9 cellular contexts compared by ENCODE assay signal in genomic region chr4:8607603-8608481, GRCh38. TPM values are rescaled to one million over a fixed set of nuclear protein-coding genes. Genes with fewer than 3 reads are reported as not detected.
DNase-seq lines count a peak whose midpoint lies in the region; ATAC-seq, FAIRE-seq and TF ChIP-seq lines count a peak whose summit lies in the region.
"Had no signal": no experiment of that assay in that cellular context is flagged by ENCODE, and none has a peak within 500 bp of the region (broad histone marks: within the 10 kb centered on the region; RNA-seq: fewer than 3 reads in every experiment).

No MANE protein-coding gene starts in this region.

- H3K4me3 Mint-ChIP-seq in chondrocyte (ENCODE audit: unreplicated experiment) (no peak overlapping the region), natural killer cell (no peak overlapping the region)
- H3K4me3 Mint-ChIP-seq: dendritic cell treated with granulocyte-macrophage colony-stimulating factor and Interleukin-4, amounts not matched to agents 40 ng/mL and 50 ng/mL, for 4 days had no signal

- H3K27ac Mint-ChIP-seq in chondrocyte (ENCODE audit: unreplicated experiment) (no peak overlapping the region), natural killer cell (no peak overlapping the region)
- H3K27ac Mint-ChIP-seq: dendritic cell treated with granulocyte-macrophage colony-stimulating factor and Interleukin-4, amounts not matched to agents 40 ng/mL and 50 ng/mL, for 4 days had no signal

- FAIRE-seq in GM18507 (lab: Jason Lieb, UNC) = no peak

- DNase-seq in AG08396 (ENCODE audit: low spot score) (peak; percentile 83), GM18507 (ENCODE audit: extremely low spot score, insufficient read length, low read depth) (peak; percentile 44), UCSD-AML1 (lab: John Stamatoyannopoulos, UW; ENCODE audit: unreplicated experiment) (peak; percentile 56), chondrocyte (ENCODE audit: low spot score) (peak; percentile 65), natural killer cell (peak; percentile 33), mucosa of gallbladder (ENCODE audit: low spot score) (no peak), SHP77 (lab: John Stamatoyannopoulos, UW) (no peak)

- H3K27me3 Mint-ChIP-seq in chondrocyte (ENCODE audit: low read depth) = peaks cover 14% of the 10 kb centered on the region
- no peaks in the 10 kb centered on the region for H3K27me3 Mint-ChIP-seq in natural killer cell (ENCODE audit: low read depth in 2 of 2)

- TF ChIP-seq CTCF in chondrocyte (IDR thresholded peaks at IDR 0.05) (peak; percentile 99), natural killer cell (IDR thresholded peaks at IDR 0.05) (peak; percentile 86)

- H3K9me3 Mint-ChIP-seq in chondrocyte (ENCODE audit: low read depth) = no peaks in the 10 kb centered on the region
- no peaks in the 10 kb centered on the region for H3K9me3 Mint-ChIP-seq in natural killer cell
- H3K9me3 Mint-ChIP-seq: dendritic cell treated with granulocyte-macrophage colony-stimulating factor and Interleukin-4, amounts not matched to agents 40 ng/mL and 50 ng/mL, for 4 days had no signal

- intact Hi-C loops in natural killer cell (cut with micrococcal nuclease) = no loop called here

- ATAC-seq in natural killer cell = peak in 1 of 3 donors; percentile 72
- ATAC-seq in GM18858 (IDR thresholded peaks at IDR 0.05; ENCODE audit: unreplicated experiment) = no peak

- no peaks in the 10 kb centered on the region for H3K4me1 Mint-ChIP-seq in chondrocyte (ENCODE audit: low read depth)
- H3K4me1 Mint-ChIP-seq in natural killer cell = no peaks in the 10 kb centered on the region

- H3K36me3 Mint-ChIP-seq in chondrocyte (ENCODE audit: low read depth) = peaks cover 3% of the 10 kb centered on the region
- no peaks in the 10 kb centered on the region for H3K36me3 Mint-ChIP-seq in natural killer cell

RNA-seq across cellular contexts. Expression of gene CPZ, which starts 15.3 kb away (rescaled TPM):
- total RNA-seq in chondrocyte (8.9 to 22.2 TPM (median 9.5 TPM) in 3 replicates), natural killer cell (not detected), mucosa of gallbladder (6.3 TPM)

RNA-seq across cellular contexts. Expression of gene GPR78, which starts 27.6 kb away (rescaled TPM):
- total RNA-seq in chondrocyte = 0.15 to 1.2 TPM (median 0.44 TPM) in 3 replicates
- total RNA-seq in natural killer cell = not detected
- 0.29 TPM for total RNA-seq in mucosa of gallbladder

Comparison
In these comparisons a context has a peak if more than half of its experiments do, and no peak if none do; other contexts are left out.
1. DNase-seq: peak in AG08396 (single experiment), GM18507 (single experiment), UCSD-AML1 (single experiment), chondrocyte (single experiment) and natural killer cell (single experiment); none in mucosa of gallbladder (single experiment) and SHP77 (0 of 2).